Comparison of ENCODE assay signal across 24 cellular contexts in genomic region chr17:80446645-80447405, GRCh38. TPM values are rescaled to one million over a fixed set of nuclear protein-coding genes. Genes with fewer than 3 reads are reported as not detected.
DNase-seq lines count a peak whose midpoint lies in the region; ATAC-seq, FAIRE-seq and TF ChIP-seq lines count a peak whose summit lies in the region.
"Had no signal": no experiment of that assay in that cellular context is flagged by ENCODE, and none has a peak within 500 bp of the region (broad histone marks: within the 10 kb centered on the region; RNA-seq: fewer than 3 reads in every experiment).

No MANE protein-coding gene starts in this region.

- DNase-seq in DMS53 (lab: John Stamatoyannopoulos, UW), result peak; percentile 75
- DNase-seq in M059J (ENCODE audit: low read depth), result peak; percentile 20
- DNase-seq in astrocyte (ENCODE audit: low read depth), result no peak
- peak; percentile 45 for DNase-seq in medulla oblongata (ENCODE audit: extremely low spot score)
- DNase-seq in HK-2 (ENCODE audit: unreplicated experiment), result no peak
- no peak for DNase-seq in DMS153 treated with DMSO at 0.1 percent for 48 hours (lab: John Stamatoyannopoulos, UW; ENCODE audit: unreplicated experiment)
- DNase-seq in NCI-H2029 (lab: John Stamatoyannopoulos, UW), result no peak
- DNase-seq: activated CD4-positive, alpha-beta T cell treated with anti-CD3 and anti-CD28 coated beads for 1 hour; activated CD8-positive, alpha-beta memory T cell treated with anti-CD3 and anti-CD28 coated beads, Interleukin-2, amount 10 ng/mL, durations not matched to agents 7 days and 5 days; BE2C; DMS153; gastrocnemius medialis; H7; left ventricle myocardium superior; NCI-H1436 treated with DMSO at 0.1 percent for 48 hours; NCI-H526; ovary; T-helper 9 cell had no signal

- H4K20me1 ChIP-seq in astrocyte (ENCODE audit: insufficient read depth, low read length), result no peaks in the 10 kb centered on the region

- peak overlapping the region; percentile 69 for H3K27ac Mint-ChIP-seq in astrocyte (ENCODE audit: unreplicated experiment)
- H3K27ac Mint-ChIP-seq: activated CD8-positive, alpha-beta memory T cell treated with anti-CD3 and anti-CD28 coated beads, Interleukin-2, amount 10 ng/mL, durations not matched to agents 7 days and 5 days had no signal

- no peaks in the 10 kb centered on the region for H3K4me1 ChIP-seq in astrocyte (ENCODE audit: insufficient read depth, low read length)
- H3K4me1 ChIP-seq: BE2C, gastrocnemius medialis had no signal

- no peak overlapping the region for H3K9ac ChIP-seq in astrocyte (ENCODE audit: low read length)

- no peak for ATAC-seq in GM18517 (IDR thresholded peaks at IDR 0.05; ENCODE audit: unreplicated experiment)
- ATAC-seq: activated CD8-positive, alpha-beta memory T cell treated with anti-CD3 and anti-CD28 coated beads, Interleukin-2, amount 10 ng/mL, durations not matched to agents 7 days and 5 days; gastrocnemius medialis; left ventricle myocardium superior had no signal

- peaks cover 16% of the 10 kb centered on the region for H3K27me3 ChIP-seq in astrocyte (ENCODE audit: insufficient read depth, low read length)
- H3K27me3 ChIP-seq: BE2C, gastrocnemius medialis, ovary, SJSA1 had no signal

- H3K4me2 ChIP-seq in astrocyte (ENCODE audit: low read length), result no peak overlapping the region

- H3K9me3 Mint-ChIP-seq in astrocyte (ENCODE audit: unreplicated experiment), result no peaks in the 10 kb centered on the region

- H3K79me2 ChIP-seq in astrocyte (ENCODE audit: insufficient read depth, low read length), result no peaks in the 10 kb centered on the region

- FAIRE-seq in astrocyte (lab: Jason Lieb, UNC), result no peak
- FAIRE-seq: colon, endothelial cell of umbilical vein, GM18507 had no signal

- H2AFZ ChIP-seq in astrocyte (ENCODE audit: low read depth, low read length), result no peak overlapping the region

- H3K9me3 ChIP-seq in astrocyte (ENCODE audit: insufficient read depth, low read depth, low read length), result no peaks in the 10 kb centered on the region
- H3K9me3 ChIP-seq: BE2C, gastrocnemius medialis, ovary, SJSA1 had no signal

- no peak overlapping the region for H3K4me3 Mint-ChIP-seq in astrocyte (ENCODE audit: unreplicated experiment)
- H3K4me3 Mint-ChIP-seq: activated CD8-positive, alpha-beta memory T cell treated with anti-CD3 and anti-CD28 coated beads, Interleukin-2, amount 10 ng/mL, durations not matched to agents 7 days and 5 days had no signal

- H3K4me1 Mint-ChIP-seq in astrocyte (ENCODE audit: low read depth, unreplicated experiment), result peaks cover 2% of the 10 kb centered on the region
- H3K4me1 Mint-ChIP-seq: activated CD8-positive, alpha-beta memory T cell treated with anti-CD3 and anti-CD28 coated beads, Interleukin-2, amount 10 ng/mL, durations not matched to agents 7 days and 5 days had no signal

- TF ChIP-seq CTCF in astrocyte (IDR thresholded peaks at IDR 0.05; ENCODE audit: insufficient read depth, low read depth, low read length), result no peak

- H3K36me3 ChIP-seq in astrocyte (ENCODE audit: insufficient read depth, low read length), result no peaks in the 10 kb centered on the region
- H3K36me3 ChIP-seq: BE2C, gastrocnemius medialis, ovary, SJSA1 had no signal

- peaks cover 4% of the 10 kb centered on the region for H3K36me3 Mint-ChIP-seq in astrocyte (ENCODE audit: low read depth, unreplicated experiment)
- H3K36me3 Mint-ChIP-seq: activated CD8-positive, alpha-beta memory T cell treated with anti-CD3 and anti-CD28 coated beads, Interleukin-2, amount 10 ng/mL, durations not matched to agents 7 days and 5 days had no signal

- H3K27me3 Mint-ChIP-seq in astrocyte (ENCODE audit: low read depth, unreplicated experiment), result peaks cover 15% of the 10 kb centered on the region

- no peak overlapping the region for H3K4me3 ChIP-seq in astrocyte (ENCODE audit: insufficient read depth, low read depth, low read length)
- H3K4me3 ChIP-seq: gastrocnemius medialis, ovary, SJSA1 had no signal

- no peak overlapping the region for H3K27ac ChIP-seq in astrocyte (ENCODE audit: low read depth, low read length)
- H3K27ac ChIP-seq: gastrocnemius medialis, ovary, SJSA1 had no signal

RNA-seq across cellular contexts. Expression of gene NPTX1, which starts 29.6 kb away (rescaled TPM):
- 0.79 and 2.0 TPM in 2 replicates for total RNA-seq in M059J (2014; rRNA removed; shearing (Covaris generic))
- 0.43 and 0.48 TPM in 2 replicates for total RNA-seq in astrocyte
- total RNA-seq: endothelial cell of umbilical vein, left ventricle myocardium superior, subcutaneous adipose tissue had no signal

RNA-seq across cellular contexts. Expression of gene ENDOV, which starts 31.9 kb away (rescaled TPM):
- 11.6 and 18.8 TPM in 2 replicates for total RNA-seq in M059J (2014; rRNA removed; shearing (Covaris generic))
- total RNA-seq in astrocyte, result 20.7 and 30.8 TPM in 2 replicates

Comparison
In these comparisons a context has a peak if more than half of its experiments do, and no peak if none do; other contexts are left out.
1. DNase-seq: peak in DMS53 (single experiment), M059J (single experiment) and medulla oblongata (single experiment); none in astrocyte (single experiment), HK-2 (single experiment), DMS153 treated with DMSO at 0.1 percent for 48 hours (single experiment) and NCI-H2029 (single experiment).